In the genomic region with DNA sequence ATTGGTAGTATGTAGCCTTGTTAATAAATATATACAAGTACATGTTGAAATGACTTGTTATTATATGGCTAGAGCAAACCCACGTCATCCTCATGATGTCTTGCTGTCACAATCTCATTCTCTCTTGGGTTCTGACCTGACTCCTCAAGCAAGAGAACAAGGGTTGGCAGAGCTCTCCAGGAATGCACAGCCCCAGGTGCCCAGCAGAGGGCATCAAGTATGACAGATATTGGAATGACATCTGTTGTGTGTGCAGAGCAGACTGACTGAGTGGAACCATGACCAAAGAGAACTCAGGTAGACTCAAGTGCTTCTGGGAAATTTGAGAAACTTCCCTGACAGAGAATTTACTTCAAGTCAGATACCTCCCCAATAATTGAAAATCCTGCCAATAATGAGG, we compare ENCODE assay signal across 14 cellular contexts.
DNase-seq lines count a peak whose midpoint lies in the region; ATAC-seq and TF ChIP-seq lines count a peak whose summit lies in the region.
"Had no signal": no experiment of that assay in that cellular context is flagged by ENCODE, and none has a peak within 500 bp of the region (broad histone marks: within the 10 kb centered on the region; RNA-seq: fewer than 3 reads in every experiment).

No MANE protein-coding gene starts in this region.

- no peak overlapping the region for H3K4me2 ChIP-seq in DOHH2 (ENCODE audit: low read length)
- H3K4me2 ChIP-seq: PC-9 had no signal

- H3K4me1 Mint-ChIP-seq in WTC11, result no peaks in the 10 kb centered on the region

- H3K36me3 Mint-ChIP-seq in WTC11, result no peaks in the 10 kb centered on the region
- H3K36me3 Mint-ChIP-seq: CD8-positive, alpha-beta T cell had no signal

- POLR2A ChIA-PET in WTC11 (lab: Charles Lee), result no interaction called here

- no peaks in the 10 kb centered on the region for H4K20me1 ChIP-seq in DOHH2 (ENCODE audit: control insufficient read depth, insufficient read depth, low read depth, low read length)

- H3K9me3 ChIP-seq in DOHH2 (ENCODE audit: control insufficient read depth, insufficient read depth, low read length), result no peaks in the 10 kb centered on the region

- no peaks in the 10 kb centered on the region for H3F3A ChIP-seq in DOHH2 (ENCODE audit: control insufficient read depth, insufficient read depth)

- H3K36me3 ChIP-seq in DOHH2 (ENCODE audit: control insufficient read depth, low read length), result no peaks in the 10 kb centered on the region

- no peaks in the 10 kb centered on the region for H3K79me2 ChIP-seq in DOHH2 (ENCODE audit: control insufficient read depth, low read length)

- peak; percentile 59 for DNase-seq in DMS 273 (lab: John Stamatoyannopoulos, UW; ENCODE audit: unreplicated experiment)
- no peak for DNase-seq in DMS 273 treated with DMSO at 0.1 percent for 48 hours (lab: John Stamatoyannopoulos, UW)
- peak; percentile 6 for DNase-seq in M059J (ENCODE audit: low read depth)
- DNase-seq in WTC11 (ENCODE audit: low spot score), result peak; percentile 40
- DNase-seq in activated T-cell treated with anti-CD3 and anti-CD28 coated beads, Interleukin-2, amount 50 U/mL, for 48 hours, result no peak
- DNase-seq: activated naive CD4-positive, alpha-beta T cell treated with anti-CD3 and anti-CD28 coated beads for 36 hours; CD8-positive, alpha-beta T cell; effector CD8-positive, alpha-beta T cell; PC-9; stimulated activated CD4-positive, alpha-beta T cell treated with anti-CD3 and anti-CD28 coated beads, Interleukin-12 subunit alpha, Interleukin-12 subunit beta, amount 100 ng/mL, for 4 hours had no signal

- no peak overlapping the region for H3K27ac Mint-ChIP-seq in WTC11
- H3K27ac Mint-ChIP-seq: activated naive CD4-positive, alpha-beta T cell treated with anti-CD3 and anti-CD28 coated beads for 36 hours; CD8-positive, alpha-beta T cell had no signal

- no peaks in the 10 kb centered on the region for H3K4me1 ChIP-seq in DOHH2 (ENCODE audit: control insufficient read depth, low read length)

- no peak overlapping the region for H3K4me3 ChIP-seq in DOHH2 (ENCODE audit: low read length)
- H3K4me3 ChIP-seq: K562, PC-9 had no signal

- no peaks in the 10 kb centered on the region; the same call in 1 of the 2 replicates for H3K27me3 Mint-ChIP-seq in WTC11 (ENCODE audit: low read depth)

- TF ChIP-seq CTCF in DOHH2 (IDR thresholded peaks at IDR 0.05; ENCODE audit: low read depth, low read length, poor library complexity, severe bottlenecking) (peak; percentile 47), WTC11 (IDR thresholded peaks at IDR 0.05) (peak; percentile 20; the same call in 1 of the 2 replicates)

- H3K9me3 Mint-ChIP-seq in WTC11, result no peaks in the 10 kb centered on the region

- H3K9me2 ChIP-seq in DOHH2 (replicated peaks; ENCODE audit: control insufficient read depth, low read length), result no peaks in the 10 kb centered on the region

- CTCF ChIA-PET in WTC11 (lab: Charles Lee), result interaction anchor here (0.6 to 1.0 kb wide), 5 partner anchors 13 to 384 kb away, joined by 3 to 6 read pairs (median 3); no protein-coding TSS in a partner anchor

- no peak overlapping the region for H3K27ac ChIP-seq in DOHH2 (ENCODE audit: low read depth, low read length)
- H3K27ac ChIP-seq: PC-9 had no signal

- peak; percentile 79 for ATAC-seq in WTC11
- no peak for ATAC-seq in HG02678 (IDR thresholded peaks at IDR 0.05; ENCODE audit: unreplicated experiment)
- no peak for ATAC-seq in HG03457 (IDR thresholded peaks at IDR 0.05; ENCODE audit: unreplicated experiment)
- ATAC-seq: CD8-positive, alpha-beta T cell; K562 had no signal

- H3K4me3 Mint-ChIP-seq in WTC11, result no peak overlapping the region
- H3K4me3 Mint-ChIP-seq: activated naive CD4-positive, alpha-beta T cell treated with anti-CD3 and anti-CD28 coated beads for 36 hours; CD8-positive, alpha-beta T cell had no signal

- no peaks in the 10 kb centered on the region for H3K27me3 ChIP-seq in DOHH2 (ENCODE audit: control insufficient read depth, low read length)

TF ChIP-seq in WTC11, 78 proteins besides CTCF, POLR2A, EP300 and RAD21:
- TF ChIP-seq TP53 (CRISPR knock-in tag; IDR thresholded peaks at IDR 0.05) (no peak), TCF7 (CRISPR knock-in tag; IDR thresholded peaks at IDR 0.05; ENCODE audit: low read depth) (no peak), ZNF317 (CRISPR knock-in tag; IDR thresholded peaks at IDR 0.05; ENCODE audit: borderline replicate concordance, low read depth) (no peak), MXD4 (CRISPR knock-in tag; IDR thresholded peaks at IDR 0.05; ENCODE audit: borderline replicate concordance) (no peak), CREB1 (CRISPR knock-in tag; IDR thresholded peaks at IDR 0.05) (no peak), NFYB (CRISPR knock-in tag; conservative IDR thresholded peaks at IDR 0.05; ENCODE audit: low read depth) (no peak), IRF2 (CRISPR knock-in tag; IDR thresholded peaks at IDR 0.05; ENCODE audit: borderline replicate concordance, low read depth) (no peak), NR1H2 (CRISPR knock-in tag; IDR thresholded peaks at IDR 0.05) (no peak), NR3C1 (CRISPR knock-in tag; conservative IDR thresholded peaks at IDR 0.05; ENCODE audit: low read depth) (no peak), KAT7 (CRISPR knock-in tag; IDR thresholded peaks at IDR 0.05; ENCODE audit: borderline replicate concordance) (no peak)
- TF ChIP-seq, protein P1, sequence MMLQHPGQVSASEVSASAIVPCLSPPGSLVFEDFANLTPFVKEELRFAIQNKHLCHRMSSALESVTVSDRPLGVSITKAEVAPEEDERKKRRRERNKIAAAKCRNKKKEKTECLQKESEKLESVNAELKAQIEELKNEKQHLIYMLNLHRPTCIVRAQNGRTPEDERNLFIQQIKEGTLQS (CRISPR knock-in tag; conservative IDR thresholded peaks at IDR 0.05), result no peak
- TF ChIP-seq, protein P2, sequence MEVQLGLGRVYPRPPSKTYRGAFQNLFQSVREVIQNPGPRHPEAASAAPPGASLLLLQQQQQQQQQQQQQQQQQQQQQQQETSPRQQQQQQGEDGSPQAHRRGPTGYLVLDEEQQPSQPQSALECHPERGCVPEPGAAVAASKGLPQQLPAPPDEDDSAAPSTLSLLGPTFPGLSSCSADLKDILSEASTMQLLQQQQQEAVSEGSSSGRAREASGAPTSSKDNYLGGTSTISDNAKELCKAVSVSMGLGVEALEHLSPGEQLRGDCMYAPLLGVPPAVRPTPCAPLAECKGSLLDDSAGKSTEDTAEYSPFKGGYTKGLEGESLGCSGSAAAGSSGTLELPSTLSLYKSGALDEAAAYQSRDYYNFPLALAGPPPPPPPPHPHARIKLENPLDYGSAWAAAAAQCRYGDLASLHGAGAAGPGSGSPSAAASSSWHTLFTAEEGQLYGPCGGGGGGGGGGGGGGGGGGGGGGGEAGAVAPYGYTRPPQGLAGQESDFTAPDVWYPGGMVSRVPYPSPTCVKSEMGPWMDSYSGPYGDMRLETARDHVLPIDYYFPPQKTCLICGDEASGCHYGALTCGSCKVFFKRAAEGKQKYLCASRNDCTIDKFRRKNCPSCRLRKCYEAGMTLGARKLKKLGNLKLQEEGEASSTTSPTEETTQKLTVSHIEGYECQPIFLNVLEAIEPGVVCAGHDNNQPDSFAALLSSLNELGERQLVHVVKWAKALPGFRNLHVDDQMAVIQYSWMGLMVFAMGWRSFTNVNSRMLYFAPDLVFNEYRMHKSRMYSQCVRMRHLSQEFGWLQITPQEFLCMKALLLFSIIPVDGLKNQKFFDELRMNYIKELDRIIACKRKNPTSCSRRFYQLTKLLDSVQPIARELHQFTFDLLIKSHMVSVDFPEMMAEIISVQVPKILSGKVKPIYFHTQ (CRISPR knock-in tag; IDR thresholded peaks at IDR 0.05), result no peak
- TF ChIP-seq, protein P3, sequence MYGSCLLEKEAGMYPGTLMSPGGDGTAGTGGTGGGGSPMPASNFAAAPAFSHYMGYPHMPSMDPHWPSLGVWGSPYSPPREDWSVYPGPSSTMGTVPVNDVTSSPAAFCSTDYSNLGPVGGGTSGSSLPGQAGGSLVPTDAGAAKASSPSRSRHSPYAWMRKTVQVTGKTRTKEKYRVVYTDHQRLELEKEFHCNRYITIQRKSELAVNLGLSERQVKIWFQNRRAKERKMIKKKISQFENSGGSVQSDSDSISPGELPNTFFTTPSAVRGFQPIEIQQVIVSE (CRISPR knock-in tag; IDR thresholded peaks at IDR 0.05; ENCODE audit: borderline replicate concordance), result no peak

Comparison
In these comparisons a context has a peak if more than half of its experiments do, and no peak if none do; other contexts are left out.
1. DNase-seq: peak in DMS 273 (single experiment), M059J (single experiment) and WTC11 (single experiment); none in DMS 273 treated with DMSO at 0.1 percent for 48 hours (single experiment) and activated T-cell treated with anti-CD3 and anti-CD28 coated beads, Interleukin-2, amount 50 U/mL, for 48 hours (0 of 2).